Comparison of ENCODE assay signal across 20 cellular contexts in genomic region chr3:118495243-118495642, GRCh38.
"Had no signal": no experiment of that assay in that cellular context is flagged by ENCODE, and none has a peak within 500 bp of the region (broad histone marks: within the 10 kb centered on the region; RNA-seq: fewer than 3 reads in every experiment).

No MANE protein-coding gene starts in this region.

- H3K4me3 ChIP-seq: gastrocnemius medialis, heart left ventricle, skin epidermis, tibial nerve had no signal

- H3K9me3 Mint-ChIP-seq: activated CD4-positive, alpha-beta T cell treated with anti-CD3 and anti-CD28 coated beads, Interleukin-2, amount 10 ng/mL, durations not matched to agents 24 days and 14 days had no signal

- H3K4me3 Mint-ChIP-seq: activated CD4-positive, alpha-beta T cell treated with anti-CD3 and anti-CD28 coated beads, Interleukin-2, amount 10 ng/mL, durations not matched to agents 24 days and 14 days; activated T-helper 17 cell treated with anti-CD3 and anti-CD28 coated beads, Interleukin-2, amount 50 U/mL, for 72 hours; immature natural killer cell; natural killer cell had no signal

- H3K27ac ChIP-seq: epithelial cell of prostate, gastrocnemius medialis, heart left ventricle, skin epidermis, tibial nerve had no signal

- ATAC-seq: activated T-helper 17 cell treated with anti-CD3 and anti-CD28 coated beads, Interleukin-2, amount 50 U/mL, for 72 hours; gastrocnemius medialis; heart left ventricle; natural killer cell; right cardiac atrium had no signal

- H3K27ac Mint-ChIP-seq: activated CD4-positive, alpha-beta T cell treated with anti-CD3 and anti-CD28 coated beads, Interleukin-2, amount 10 ng/mL, durations not matched to agents 24 days and 14 days; activated T-helper 17 cell treated with anti-CD3 and anti-CD28 coated beads, Interleukin-2, amount 50 U/mL, for 72 hours; immature natural killer cell; natural killer cell; progenitor cell of endocrine pancreas had no signal

- H3K36me3 Mint-ChIP-seq: immature natural killer cell, natural killer cell had no signal

- H3K27me3 ChIP-seq: gastrocnemius medialis, heart left ventricle, tibial nerve had no signal

- H3K36me3 ChIP-seq: gastrocnemius medialis, heart left ventricle, tibial nerve had no signal

- H3K4me1 Mint-ChIP-seq: activated CD4-positive, alpha-beta T cell treated with anti-CD3 and anti-CD28 coated beads, Interleukin-2, amount 10 ng/mL, durations not matched to agents 24 days and 14 days; activated T-helper 17 cell treated with anti-CD3 and anti-CD28 coated beads, Interleukin-2, amount 50 U/mL, for 72 hours; immature natural killer cell; natural killer cell had no signal

- H3K9me3 ChIP-seq: gastrocnemius medialis, tibial nerve had no signal

- H3K27me3 Mint-ChIP-seq: activated CD4-positive, alpha-beta T cell treated with anti-CD3 and anti-CD28 coated beads, Interleukin-2, amount 10 ng/mL, durations not matched to agents 24 days and 14 days; activated T-helper 17 cell treated with anti-CD3 and anti-CD28 coated beads, Interleukin-2, amount 50 U/mL, for 72 hours; progenitor cell of endocrine pancreas had no signal

- H3K4me1 ChIP-seq: gastrocnemius medialis, heart left ventricle, tibial nerve had no signal

- DNase-seq: activated CD4-positive, alpha-beta T cell treated with anti-CD3 and anti-CD28 coated beads, Interleukin-2, amount 10 ng/mL, durations not matched to agents 24 days and 14 days; activated CD4-positive, CD25-positive, alpha-beta regulatory T cell; activated naive CD4-positive, alpha-beta T cell treated with Interleukin-2 at 50 U/mL for 16 hours; activated T-cell treated with anti-CD3 and anti-CD28 coated beads for 4 hours; aorta; effector CD8-positive, alpha-beta T cell; gastrocnemius medialis; heart left ventricle; immature natural killer cell; mesendoderm; natural killer cell; right cardiac atrium; stimulated activated CD4-positive, alpha-beta T cell treated with anti-CD3 and anti-CD28 coated beads, Interleukin-4, amount 100 ng/mL, for 24 hours; stimulated activated naive CD4-positive, alpha-beta T cell treated with Interleukin-2 at 50 U/mL for 16 hours; substantia nigra had no signal
